Comparison of ENCODE assay signal across 17 cellular contexts in the genomic region with DNA sequence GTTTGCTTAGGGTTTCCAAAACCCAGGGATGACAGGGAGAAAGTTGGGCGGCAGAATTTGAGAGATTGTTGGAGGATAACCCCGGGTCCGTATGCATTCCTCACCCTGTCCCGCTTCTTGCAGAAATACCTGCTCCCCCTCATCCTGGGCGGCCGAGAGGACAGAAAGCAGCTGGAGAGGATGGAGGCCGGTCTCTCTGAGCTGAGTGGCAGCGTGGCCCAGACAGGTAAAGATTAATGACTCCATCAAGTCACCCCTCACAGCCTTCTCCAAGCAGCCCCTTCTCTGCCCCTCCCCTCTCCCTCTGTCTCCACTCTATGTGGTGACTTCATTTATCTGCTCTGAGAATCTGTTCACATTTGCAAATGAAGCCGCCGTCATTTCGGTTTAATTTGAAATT.
"Had no signal": no experiment of that assay in that cellular context is flagged by ENCODE, and none has a peak within 500 bp of the region (broad histone marks: within the 10 kb centered on the region; RNA-seq: fewer than 3 reads in every experiment).

No MANE protein-coding gene starts in this region.

- H3K27me3 Mint-ChIP-seq: activated naive CD4-positive, alpha-beta T cell treated with anti-CD3 and anti-CD28 coated beads, Interleukin-2, amount 50 U/mL, for 24 hours; naive thymus-derived CD4-positive, alpha-beta T cell had no signal

- H3K9me3 ChIP-seq: ascending aorta, heart right ventricle, tibial nerve had no signal

- H3K27me3 ChIP-seq: ascending aorta, heart right ventricle, neural progenitor cell, tibial nerve had no signal

- H3K4me2 ChIP-seq: neural progenitor cell had no signal

- H3K27ac ChIP-seq: ascending aorta, heart right ventricle, neural progenitor cell, tibial nerve had no signal

- H3K4me1 Mint-ChIP-seq: activated naive CD4-positive, alpha-beta T cell treated with anti-CD3 and anti-CD28 coated beads, Interleukin-2, amount 50 U/mL, for 24 hours had no signal

- DNase-seq: activated CD4-positive, alpha-beta T cell treated with anti-CD3 and anti-CD28 coated beads for 1 hour; activated CD8-positive, alpha-beta memory T cell treated with anti-CD3 and anti-CD28 coated beads for 24 hours; activated CD8-positive, alpha-beta memory T cell treated with anti-CD3 and anti-CD28 coated beads, Interleukin-2, amount 50 U/mL, for 48 hours; activated gamma-delta T cell; activated T-cell treated with anti-CD3 and anti-CD28 coated beads, Interleukin-2, amount 50 U/mL, for 48 hours; effector CD4-positive, alpha-beta T cell; heart right ventricle; kidney glomerular epithelial cell; mesenchymal stem cell; naive thymus-derived CD4-positive, alpha-beta T cell; stimulated activated naive CD8-positive, alpha-beta T cell treated with anti-CD3 and anti-CD28 coated beads, Interleukin-15, Interleukin-2, amounts not matched to agents 100 U/mL and 50 U/mL, for 24 hours; substantia nigra; T-helper 9 cell had no signal

- H3K36me3 ChIP-seq: neural progenitor cell had no signal

- H3K9ac ChIP-seq: neural progenitor cell had no signal

- H3K9me3 Mint-ChIP-seq: activated naive CD4-positive, alpha-beta T cell treated with anti-CD3 and anti-CD28 coated beads, Interleukin-2, amount 50 U/mL, for 24 hours; naive thymus-derived CD4-positive, alpha-beta T cell; neural progenitor cell had no signal

- H2AFZ ChIP-seq: neural progenitor cell had no signal

- ATAC-seq: heart right ventricle; naive thymus-derived CD4-positive, alpha-beta T cell; stimulated activated naive CD8-positive, alpha-beta T cell treated with anti-CD3 and anti-CD28 coated beads, Interleukin-15, Interleukin-2, amounts not matched to agents 100 U/mL and 50 U/mL, for 24 hours had no signal

- H3K4me3 ChIP-seq: ascending aorta, heart right ventricle, neural progenitor cell, tibial nerve had no signal

- H3K36me3 Mint-ChIP-seq: neural progenitor cell had no signal

- H3K4me1 ChIP-seq: ascending aorta, heart right ventricle, neural progenitor cell had no signal

- H3K4me3 Mint-ChIP-seq: activated naive CD4-positive, alpha-beta T cell treated with anti-CD3 and anti-CD28 coated beads, Interleukin-2, amount 50 U/mL, for 24 hours; naive thymus-derived CD4-positive, alpha-beta T cell; neural progenitor cell had no signal
